Comparison of ENCODE assay signal across 23 cellular contexts in genomic region chr15:85028416-85028815, GRCh38. TPM values are rescaled to one million over a fixed set of nuclear protein-coding genes. Genes with fewer than 3 reads are reported as not detected.
A peak's percentile ranks its signal among the peaks of the same experiment; 100 is the strongest.
DNase-seq lines count a peak whose midpoint lies in the region; ATAC-seq and TF ChIP-seq lines count a peak whose summit lies in the region.
"Had no signal": no experiment of that assay in that cellular context is flagged by ENCODE, and none has a peak within 500 bp of the region (broad histone marks: within the 10 kb centered on the region; RNA-seq: fewer than 3 reads in every experiment).

No MANE protein-coding gene starts in this region.

- no peak overlapping the region for H3K4me3 Mint-ChIP-seq in HFFc6
- H3K4me3 Mint-ChIP-seq: CD4-positive, alpha-beta memory T cell had no signal

- H3K4me1 Mint-ChIP-seq in HFFc6 (ENCODE audit: low read depth) = peaks cover 67% of the 10 kb centered on the region

- no peak overlapping the region for H3K4me3 ChIP-seq in colonic mucosa
- H3K4me3 ChIP-seq in right lobe of liver = no peak overlapping the region
- H3K4me3 ChIP-seq: BLaER1, GM12878, GM23248, HAP-1, MG63, SJSA1 had no signal

- H3K4me1 ChIP-seq in colonic mucosa (peaks cover 32% of the 10 kb centered on the region), right lobe of liver (peaks cover 0 to 95% (median 42%) of the 10 kb centered on the region in 4 donors)

- H3K9ac ChIP-seq in colonic mucosa (ENCODE audit: low read depth in 2 of 2, low read length in 2 of 2) = no peak overlapping the region
- H3K9ac ChIP-seq: BLaER1, GM23248 had no signal

- ATAC-seq in right lobe of liver = no peak
- ATAC-seq: GM12878 had no signal

- intact Hi-C loops in colonic mucosa (cut with DNase I) = no loop called here
- intact Hi-C loops in right lobe of liver (cut with DNase I) = no loop called here

- 57% methylated on average over 6 of the region's 6 CpGs for WGBS in right lobe of liver (ENCODE audit: insufficient coverage, low coverage, low lambda C conversion rate, missing lambda C conversion rate)

- H3K27ac ChIP-seq in colonic mucosa = peak overlapping the region; percentile 2
- H3K27ac ChIP-seq in right lobe of liver = peak overlapping the region; percentile 50 to 94 (median 82)
- H3K27ac ChIP-seq: BLaER1, GM23248, SJSA1 had no signal

- no peaks in the 10 kb centered on the region for H3K36me3 Mint-ChIP-seq in HFFc6 (ENCODE audit: low read depth)
- H3K36me3 Mint-ChIP-seq: CD4-positive, alpha-beta memory T cell had no signal

- no peak for TF ChIP-seq POLR2A in right lobe of liver (IDR thresholded peaks at IDR 0.05)

- no peaks in the 10 kb centered on the region for H3K36me3 ChIP-seq in colonic mucosa
- H3K36me3 ChIP-seq in right lobe of liver = no peaks in the 10 kb centered on the region
- H3K36me3 ChIP-seq: BLaER1, HAP-1, MG63, SJSA1 had no signal

- H3K9me3 ChIP-seq in colonic mucosa = no peaks in the 10 kb centered on the region
- H3K9me3 ChIP-seq in right lobe of liver = no peaks in the 10 kb centered on the region
- H3K9me3 ChIP-seq: BLaER1, Caco-2, HAP-1, MG63, SJSA1 had no signal

- peaks cover 3% of the 10 kb centered on the region; the same call in 1 of the 2 replicates for H3K27me3 Mint-ChIP-seq in HFFc6 (ENCODE audit: insufficient read depth)
- H3K27me3 Mint-ChIP-seq: CD4-positive, alpha-beta memory T cell had no signal

- H3K27me3 ChIP-seq in colonic mucosa (no peaks in the 10 kb centered on the region), right lobe of liver (no peaks in the 10 kb centered on the region)
- H3K27me3 ChIP-seq: BLaER1, SJSA1 had no signal

- H3K27ac Mint-ChIP-seq in HFFc6 = no peak overlapping the region

- no peaks in the 10 kb centered on the region for H3K9me3 Mint-ChIP-seq in HFFc6
- H3K9me3 Mint-ChIP-seq: CD4-positive, alpha-beta memory T cell had no signal

- DNase-seq in NCI-H524 treated with DMSO at 0.1 percent for 48 hours (lab: John Stamatoyannopoulos, UW) (peak; percentile 65), colonic mucosa (no peak), right lobe of liver (no peak), NCI-H345 (lab: John Stamatoyannopoulos, UW) (no peak), NCI-H1694 treated with DMSO at 0.1 percent for 48 hours (lab: John Stamatoyannopoulos, UW) (no peak), NCI-H1436 treated with DMSO at 0.1 percent for 48 hours (lab: John Stamatoyannopoulos, UW) (no peak), HFFc6 (no peak)
- DNase-seq: ACHN; Caco-2; CD4-positive, alpha-beta memory T cell; DND-41; GM23248; Karpas-422; MG63; NCI-H1436; NCI-H2029; NCI-H2227 treated with DMSO at 0.1 percent for 48 hours; NCI-H510A treated with DMSO at 0.1 percent for 48 hours; OCI-M1 had no signal

- TF ChIP-seq CTCF in colonic mucosa (IDR thresholded peaks at IDR 0.05) = no peak
- no peak for TF ChIP-seq CTCF in right lobe of liver (IDR thresholded peaks at IDR 0.05)
- no peak for TF ChIP-seq CTCF in HFFc6 (IDR thresholded peaks at IDR 0.05)

RNA-seq across cellular contexts. Expression of gene PDE8A, which starts 46.8 kb away (rescaled TPM):
- total RNA-seq in colonic mucosa = 10 to 100 TPM; 63.3 to 85.3 TPM
- total RNA-seq in right lobe of liver = 10 to 100 TPM; 32.7 to 40.5 (median 37.4) TPM
- 10 to 100 TPM; 14.3 to 18.6 (median 16.6) TPM for total RNA-seq in HFFc6 (2021; fragmentation: NEBNext Ultra II Directional; extraction: Animal tissue kit (Norgen Biotek cat#: 25700))
